Comparison of ENCODE assay signal across 12 cellular contexts in the genomic region with DNA sequence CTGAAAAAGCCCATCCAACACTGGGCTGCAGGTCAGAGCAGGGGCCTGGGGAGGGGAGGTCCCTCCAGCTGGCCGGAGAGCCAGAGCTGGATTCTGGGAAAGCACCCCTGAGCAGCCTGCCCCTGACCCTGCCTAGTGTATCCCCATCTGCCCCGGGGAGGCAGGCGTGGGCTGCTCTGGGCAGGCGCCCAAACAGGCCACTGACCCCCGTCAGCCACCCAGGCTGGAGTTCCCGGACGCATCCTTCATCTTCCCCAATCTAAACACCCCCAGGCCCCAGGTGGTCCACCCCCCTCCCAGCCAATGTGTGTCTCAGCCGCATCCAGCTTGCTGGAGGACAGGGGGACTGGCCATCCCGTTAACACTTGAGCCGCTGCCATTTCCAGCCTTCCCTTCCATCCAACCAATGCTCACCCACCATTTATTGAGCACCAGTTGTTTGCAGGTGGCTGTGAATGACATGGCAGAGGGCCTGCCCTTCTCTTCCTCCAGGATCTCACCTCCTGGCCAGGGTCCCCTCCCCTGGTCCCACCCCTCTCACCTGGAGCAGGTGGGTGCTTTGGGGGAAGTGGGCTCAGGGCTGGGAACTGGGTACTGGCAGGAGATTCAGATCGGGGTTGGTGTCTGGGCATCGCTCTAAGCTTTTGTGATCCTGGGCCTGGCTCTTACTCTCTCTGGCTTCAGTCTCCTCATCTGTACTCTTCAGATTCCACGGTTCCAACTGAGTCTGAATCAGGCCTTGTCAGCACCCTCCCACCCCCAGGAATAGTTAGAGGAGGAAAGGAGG. TPM values are rescaled to one million over a fixed set of nuclear protein-coding genes. Genes with fewer than 3 reads are reported as not detected.
DNase-seq lines count a peak whose midpoint lies in the region; ATAC-seq and TF ChIP-seq lines count a peak whose summit lies in the region.
"Had no signal": no experiment of that assay in that cellular context is flagged by ENCODE, and none has a peak within 500 bp of the region (broad histone marks: within the 10 kb centered on the region; RNA-seq: fewer than 3 reads in every experiment).

No MANE protein-coding gene starts in this region.

- no peak overlapping the region for H3K27ac Mint-ChIP-seq in activated naive CD4-positive, alpha-beta T cell treated with anti-CD3 and anti-CD28 coated beads, Interleukin-2, amount 10 ng/mL, durations not matched to agents 7 days and 5 days
- H3K27ac Mint-ChIP-seq in activated naive CD4-positive, alpha-beta T cell treated with anti-CD3 and anti-CD28 coated beads, Interleukin-2, amount 50 U/mL, for 72 hours = peak overlapping the region in 1 of 2 donors; percentile 71
- peak overlapping the region; percentile 78 for H3K27ac Mint-ChIP-seq in activated B cell treated with CpG ODN at 0.5 μM for 24 hours
- no peak overlapping the region for H3K27ac Mint-ChIP-seq in stimulated activated naive CD8-positive, alpha-beta T cell treated with anti-CD3 and anti-CD28 coated beads, Interleukin-15, amount 100 ng/mL, for 72 hours
- H3K27ac Mint-ChIP-seq: activated naive CD8-positive, alpha-beta T cell treated with anti-CD3 and anti-CD28 coated beads, Interleukin-2, amount 10 ng/mL, durations not matched to agents 7 days and 5 days had no signal

- H3K4me3 Mint-ChIP-seq in activated naive CD4-positive, alpha-beta T cell treated with anti-CD3 and anti-CD28 coated beads, Interleukin-2, amount 10 ng/mL, durations not matched to agents 7 days and 5 days = peak overlapping the region; percentile 52
- peak overlapping the region; percentile 81 for H3K4me3 Mint-ChIP-seq in activated B cell treated with CpG ODN at 0.5 μM for 24 hours
- H3K4me3 Mint-ChIP-seq in stimulated activated naive CD8-positive, alpha-beta T cell treated with anti-CD3 and anti-CD28 coated beads, Interleukin-15, amount 100 ng/mL, for 72 hours = peak overlapping the region; percentile 63 to 70
- H3K4me3 Mint-ChIP-seq: activated naive CD8-positive, alpha-beta T cell treated with anti-CD3 and anti-CD28 coated beads, Interleukin-2, amount 10 ng/mL, durations not matched to agents 7 days and 5 days had no signal

- H3K4ac ChIP-seq in mesenchymal stem cell (ENCODE audit: low read depth in 1 of 2, low read length in 2 of 2) = no peak overlapping the region

- H3K27ac ChIP-seq in iPS-20b (ENCODE audit: low read length) (no peak overlapping the region), mesenchymal stem cell (ENCODE audit: low read length, poor library complexity, severe bottlenecking) (no peak overlapping the region)

- intact Hi-C loops in activated B cell treated with CpG ODN at 0.5 μM for 24 hours (cut with micrococcal nuclease) = no loop called here

- no peak overlapping the region for H2BK120ac ChIP-seq in mesenchymal stem cell (ENCODE audit: low read depth, low read length)

- POLR2A ChIA-PET in activated B cell treated with CpG ODN at 0.5 μM for 24 hours (lab: Charles Lee) = interaction anchor here (0.6 to 14.4 kb wide), 3 partner anchors 9 to 345 kb away, joined by 3 to 160 read pairs (median 8); no protein-coding TSS in a partner anchor

- no peak overlapping the region for H3K9ac ChIP-seq in iPS-20b (ENCODE audit: low read depth, low read length)
- no peak overlapping the region for H3K9ac ChIP-seq in mesenchymal stem cell (ENCODE audit: low read length)

- H4K8ac ChIP-seq in mesenchymal stem cell (ENCODE audit: low read length) = no peak overlapping the region

- H2AFZ ChIP-seq in mesenchymal stem cell (ENCODE audit: low read depth, low read length) = no peak overlapping the region

- no peak overlapping the region for H2BK12ac ChIP-seq in mesenchymal stem cell (ENCODE audit: low read length in 2 of 2)

- H3K18ac ChIP-seq in mesenchymal stem cell (ENCODE audit: low read depth in 1 of 2, low read length in 2 of 2) = no peak overlapping the region

- H3K27me3 ChIP-seq in iPS-20b (ENCODE audit: insufficient read depth, low read length) (peaks cover 79% of the 10 kb centered on the region), mesenchymal stem cell (ENCODE audit: control insufficient read depth in 1 of 2, insufficient read depth in 1 of 2, low read length in 2 of 2) (peaks cover 82 to 88% of the 10 kb centered on the region in 2 experiments)
- H3K27me3 ChIP-seq: pancreas had no signal

- no peak overlapping the region for H2BK5ac ChIP-seq in mesenchymal stem cell (ENCODE audit: low read depth, low read length, poor library complexity, severe bottlenecking)

- TF ChIP-seq CTCF in activated B cell treated with CpG ODN at 0.5 μM for 24 hours (IDR thresholded peaks at IDR 0.05) = no peak

- peaks cover 47% of the 10 kb centered on the region for H3K27me3 Mint-ChIP-seq in activated naive CD4-positive, alpha-beta T cell treated with anti-CD3 and anti-CD28 coated beads, Interleukin-2, amount 10 ng/mL, durations not matched to agents 7 days and 5 days
- H3K27me3 Mint-ChIP-seq in activated B cell treated with CpG ODN at 0.5 μM for 24 hours = no peaks in the 10 kb centered on the region
- no peaks in the 10 kb centered on the region for H3K27me3 Mint-ChIP-seq in stimulated activated naive CD8-positive, alpha-beta T cell treated with anti-CD3 and anti-CD28 coated beads, Interleukin-15, amount 100 ng/mL, for 72 hours

- no peak overlapping the region for H3K23ac ChIP-seq in mesenchymal stem cell (ENCODE audit: low read length in 2 of 2)

- no peak overlapping the region for H3K4me2 ChIP-seq in mesenchymal stem cell (ENCODE audit: low read length, poor library complexity, severe bottlenecking)

- H3K4me1 ChIP-seq in iPS-20b (ENCODE audit: insufficient read depth, low read length) (no peaks in the 10 kb centered on the region), mesenchymal stem cell (ENCODE audit: control insufficient read depth, insufficient read depth, low read depth, low read length) (peaks cover 11% of the 10 kb centered on the region)
- H3K4me1 ChIP-seq: pancreas had no signal

- H3K9me3 ChIP-seq in iPS-20b (ENCODE audit: insufficient read depth, low read depth, low read length) = no peaks in the 10 kb centered on the region
- H3K9me3 ChIP-seq in mesenchymal stem cell (ENCODE audit: control insufficient read depth, low read length) = no peaks in the 10 kb centered on the region
- H3K9me3 ChIP-seq: pancreas had no signal

- DNase-seq in activated naive CD4-positive, alpha-beta T cell treated with anti-CD3 and anti-CD28 coated beads, Interleukin-2, amount 10 ng/mL, durations not matched to agents 7 days and 5 days = no peak
- DNase-seq in activated naive CD4-positive, alpha-beta T cell treated with anti-CD3 and anti-CD28 coated beads, Interleukin-2, amount 50 U/mL, for 72 hours (ENCODE audit: low spot score in 2 of 2) = no peak
- DNase-seq in activated B cell treated with CpG ODN at 0.5 μM for 24 hours (no peak), SKM-1 (lab: John Stamatoyannopoulos, UW; ENCODE audit: unreplicated experiment) (no peak), mesenchymal stem cell (no peak)
- DNase-seq in stimulated activated naive CD8-positive, alpha-beta T cell treated with anti-CD3 and anti-CD28 coated beads, Interleukin-15, amount 100 ng/mL, for 72 hours = no peak
- DNase-seq: activated naive CD8-positive, alpha-beta T cell treated with anti-CD3 and anti-CD28 coated beads, Interleukin-2, amount 10 ng/mL, durations not matched to agents 7 days and 5 days; NCI-H1694 treated with DMSO at 0.1 percent for 48 hours; trophoblast cell had no signal

- no peak overlapping the region for H2AK5ac ChIP-seq in mesenchymal stem cell (ENCODE audit: low read length, severe bottlenecking)

- H3K36me3 ChIP-seq in iPS-20b (ENCODE audit: insufficient read depth, low read depth, low read length) = no peaks in the 10 kb centered on the region
- H3K36me3 ChIP-seq in mesenchymal stem cell (ENCODE audit: control insufficient read depth in 1 of 2, insufficient read depth in 2 of 2, low read depth in 1 of 2, low read length in 2 of 2) = no peaks in the 10 kb centered on the region
- H3K36me3 ChIP-seq: pancreas had no signal

- no peaks in the 10 kb centered on the region for H3K36me3 Mint-ChIP-seq in activated naive CD4-positive, alpha-beta T cell treated with anti-CD3 and anti-CD28 coated beads, Interleukin-2, amount 10 ng/mL, durations not matched to agents 7 days and 5 days
- H3K36me3 Mint-ChIP-seq in activated naive CD4-positive, alpha-beta T cell treated with anti-CD3 and anti-CD28 coated beads, Interleukin-2, amount 50 U/mL, for 72 hours = no peaks in the 10 kb centered on the region
- H3K36me3 Mint-ChIP-seq in activated B cell treated with CpG ODN at 0.5 μM for 24 hours (ENCODE audit: low read depth) = peaks cover 5% of the 10 kb centered on the region
- H3K36me3 Mint-ChIP-seq: activated naive CD8-positive, alpha-beta T cell treated with anti-CD3 and anti-CD28 coated beads, Interleukin-2, amount 10 ng/mL, durations not matched to agents 7 days and 5 days had no signal

- no peaks in the 10 kb centered on the region for H3K9me3 Mint-ChIP-seq in activated naive CD4-positive, alpha-beta T cell treated with anti-CD3 and anti-CD28 coated beads, Interleukin-2, amount 10 ng/mL, durations not matched to agents 7 days and 5 days
- no peaks in the 10 kb centered on the region for H3K9me3 Mint-ChIP-seq in activated naive CD4-positive, alpha-beta T cell treated with anti-CD3 and anti-CD28 coated beads, Interleukin-2, amount 50 U/mL, for 72 hours
- no peaks in the 10 kb centered on the region for H3K9me3 Mint-ChIP-seq in activated B cell treated with CpG ODN at 0.5 μM for 24 hours
- no peaks in the 10 kb centered on the region for H3K9me3 Mint-ChIP-seq in stimulated activated naive CD8-positive, alpha-beta T cell treated with anti-CD3 and anti-CD28 coated beads, Interleukin-15, amount 100 ng/mL, for 72 hours
- H3K9me3 Mint-ChIP-seq: activated naive CD8-positive, alpha-beta T cell treated with anti-CD3 and anti-CD28 coated beads, Interleukin-2, amount 10 ng/mL, durations not matched to agents 7 days and 5 days had no signal

- H2BK15ac ChIP-seq in mesenchymal stem cell (ENCODE audit: low read depth, poor library complexity, severe bottlenecking) = no peak overlapping the region

- CTCF ChIA-PET in activated naive CD4-positive, alpha-beta T cell treated with anti-CD3 and anti-CD28 coated beads, Interleukin-2, amount 10 ng/mL, durations not matched to agents 7 days and 5 days (lab: Charles Lee) = no interaction called here
- CTCF ChIA-PET in activated B cell treated with CpG ODN at 0.5 μM for 24 hours (lab: Charles Lee) = interaction anchor here (1.2 to 1.7 kb wide), 3 partner anchors 36 to 43 kb away, joined by 4 to 7 read pairs (median 6); no protein-coding TSS in a partner anchor

- no peak overlapping the region for H3K14ac ChIP-seq in mesenchymal stem cell (ENCODE audit: low read length in 2 of 2)

- peaks cover 4% of the 10 kb centered on the region for H3K4me1 Mint-ChIP-seq in activated naive CD4-positive, alpha-beta T cell treated with anti-CD3 and anti-CD28 coated beads, Interleukin-2, amount 10 ng/mL, durations not matched to agents 7 days and 5 days
- peaks cover 57% of the 10 kb centered on the region for H3K4me1 Mint-ChIP-seq in activated B cell treated with CpG ODN at 0.5 μM for 24 hours
- peaks cover 11% of the 10 kb centered on the region for H3K4me1 Mint-ChIP-seq in stimulated activated naive CD8-positive, alpha-beta T cell treated with anti-CD3 and anti-CD28 coated beads, Interleukin-15, amount 100 ng/mL, for 72 hours
- H3K4me1 Mint-ChIP-seq: activated naive CD8-positive, alpha-beta T cell treated with anti-CD3 and anti-CD28 coated beads, Interleukin-2, amount 10 ng/mL, durations not matched to agents 7 days and 5 days had no signal

- no peak for ATAC-seq in activated naive CD4-positive, alpha-beta T cell treated with anti-CD3 and anti-CD28 coated beads, Interleukin-2, amount 50 U/mL, for 72 hours
- ATAC-seq in activated B cell treated with CpG ODN at 0.5 μM for 24 hours (ENCODE audit: low read depth) (no peak), HG03571 (IDR thresholded peaks at IDR 0.05; ENCODE audit: unreplicated experiment) (no peak)
- no peak for ATAC-seq in stimulated activated naive CD8-positive, alpha-beta T cell treated with anti-CD3 and anti-CD28 coated beads, Interleukin-15, amount 100 ng/mL, for 72 hours

- H4K91ac ChIP-seq in mesenchymal stem cell (ENCODE audit: low read length) = no peak overlapping the region

- peak overlapping the region; percentile 60; the same call in 1 of the 2 replicates for H3K4me3 ChIP-seq in iPS-20b (ENCODE audit: low read length)
- H3K4me3 ChIP-seq in mesenchymal stem cell (ENCODE audit: insufficient read depth in 1 of 2, low read depth in 1 of 2, low read length in 2 of 2) = no peak overlapping the region

- no peaks in the 10 kb centered on the region for H3K79me1 ChIP-seq in mesenchymal stem cell (replicated peaks; ENCODE audit: low read length, poor library complexity, severe bottlenecking)

- WGBS in mesenchymal stem cell = 69% methylated on average over 11 of the region's 13 CpGs

RNA-seq across cellular contexts. Expression of gene DTX1, which starts 0.7 kb away (rescaled TPM):
- 10 to 100 TPM in 1 of 2 donors, 1 to 10 TPM in 1; 9.8 to 17.3 TPM for total RNA-seq in activated naive CD4-positive, alpha-beta T cell treated with anti-CD3 and anti-CD28 coated beads, Interleukin-2, amount 50 U/mL, for 72 hours
- 75.3 and 79.4 TPM in 2 replicates for total RNA-seq in activated B cell treated with CpG ODN at 0.5 μM for 24 hours
- polyA plus RNA-seq in mesenchymal stem cell (2013, experiment 1 of 2) = 0.01 TPM
- not detected for polyA plus RNA-seq in mesenchymal stem cell (2013, experiment 2 of 2)
